Comparison of ENCODE assay signal across 1 cellular context in the genomic region with DNA sequence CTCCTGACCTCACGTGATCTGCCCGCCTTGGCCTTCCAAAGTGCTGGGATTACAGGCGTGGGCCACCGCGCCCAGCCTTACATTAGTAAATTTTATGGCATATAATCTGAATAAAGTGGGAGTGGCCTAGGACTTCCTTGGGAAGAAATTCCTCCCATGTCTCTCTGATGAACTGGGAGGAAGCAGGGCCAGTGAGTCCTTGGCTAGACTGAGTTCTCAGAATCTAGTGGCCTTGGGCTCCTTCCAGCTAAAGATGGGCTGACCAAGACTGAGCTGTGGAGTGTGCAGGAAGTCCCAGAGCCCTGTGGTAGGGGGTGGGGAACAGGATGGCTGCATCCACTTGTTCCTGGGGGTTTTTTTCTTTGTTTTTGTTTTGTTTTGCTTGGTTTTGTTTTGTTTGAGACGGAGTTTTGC.
TF ChIP-seq lines count a peak whose summit lies in the region.

No MANE protein-coding gene starts in this region.

TF ChIP-seq in IMR-90, 13 proteins besides CTCF, POLR2A, EP300 and RAD21:
- TF ChIP-seq MXI1 (IDR thresholded peaks at IDR 0.05; ENCODE audit: borderline replicate concordance, low read depth, low read length): no peak
- TF ChIP-seq FOS (IDR thresholded peaks at IDR 0.05; ENCODE audit: low read depth, low read length): no peak
- TF ChIP-seq MAZ (IDR thresholded peaks at IDR 0.05; ENCODE audit: borderline replicate concordance, low read depth, low read length): no peak
- no peak for TF ChIP-seq SMC3 (IDR thresholded peaks at IDR 0.05; ENCODE audit: low read depth, low read length)
- TF ChIP-seq, protein P1, sequence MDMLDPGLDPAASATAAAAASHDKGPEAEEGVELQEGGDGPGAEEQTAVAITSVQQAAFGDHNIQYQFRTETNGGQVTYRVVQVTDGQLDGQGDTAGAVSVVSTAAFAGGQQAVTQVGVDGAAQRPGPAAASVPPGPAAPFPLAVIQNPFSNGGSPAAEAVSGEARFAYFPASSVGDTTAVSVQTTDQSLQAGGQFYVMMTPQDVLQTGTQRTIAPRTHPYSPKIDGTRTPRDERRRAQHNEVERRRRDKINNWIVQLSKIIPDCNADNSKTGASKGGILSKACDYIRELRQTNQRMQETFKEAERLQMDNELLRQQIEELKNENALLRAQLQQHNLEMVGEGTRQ (IDR thresholded peaks at IDR 0.05; ENCODE audit: low read depth, low read length): no peak
- TF ChIP-seq CEBPB (IDR thresholded peaks at IDR 0.05; ENCODE audit: low read depth, low read length): no peak
- no peak for TF ChIP-seq MAFK (IDR thresholded peaks at IDR 0.05; ENCODE audit: low read depth, low read length)
- TF ChIP-seq RFX5 (IDR thresholded peaks at IDR 0.05; ENCODE audit: low read depth, low read length): no peak
- TF ChIP-seq, protein P2, sequence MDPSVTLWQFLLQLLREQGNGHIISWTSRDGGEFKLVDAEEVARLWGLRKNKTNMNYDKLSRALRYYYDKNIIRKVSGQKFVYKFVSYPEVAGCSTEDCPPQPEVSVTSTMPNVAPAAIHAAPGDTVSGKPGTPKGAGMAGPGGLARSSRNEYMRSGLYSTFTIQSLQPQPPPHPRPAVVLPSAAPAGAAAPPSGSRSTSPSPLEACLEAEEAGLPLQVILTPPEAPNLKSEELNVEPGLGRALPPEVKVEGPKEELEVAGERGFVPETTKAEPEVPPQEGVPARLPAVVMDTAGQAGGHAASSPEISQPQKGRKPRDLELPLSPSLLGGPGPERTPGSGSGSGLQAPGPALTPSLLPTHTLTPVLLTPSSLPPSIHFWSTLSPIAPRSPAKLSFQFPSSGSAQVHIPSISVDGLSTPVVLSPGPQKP (IDR thresholded peaks at IDR 0.05; ENCODE audit: borderline replicate concordance, low read depth, low read length): no peak
- no peak for TF ChIP-seq NFE2L2 (IDR thresholded peaks at IDR 0.05; ENCODE audit: low read depth, low read length)
- TF ChIP-seq BHLHE40 (IDR thresholded peaks at IDR 0.05; ENCODE audit: low read depth, low read length): no peak
- TF ChIP-seq CHD1 (IDR thresholded peaks at IDR 0.05; ENCODE audit: low read depth, low read length): no peak
- TF ChIP-seq RCOR1 (IDR thresholded peaks at IDR 0.05; ENCODE audit: insufficient replicate concordance, low read length): no peak
TF ChIP-seq in IMR-90: peak in this region for 0.
